20 cellular contexts compared by ENCODE assay signal in the genomic region with DNA sequence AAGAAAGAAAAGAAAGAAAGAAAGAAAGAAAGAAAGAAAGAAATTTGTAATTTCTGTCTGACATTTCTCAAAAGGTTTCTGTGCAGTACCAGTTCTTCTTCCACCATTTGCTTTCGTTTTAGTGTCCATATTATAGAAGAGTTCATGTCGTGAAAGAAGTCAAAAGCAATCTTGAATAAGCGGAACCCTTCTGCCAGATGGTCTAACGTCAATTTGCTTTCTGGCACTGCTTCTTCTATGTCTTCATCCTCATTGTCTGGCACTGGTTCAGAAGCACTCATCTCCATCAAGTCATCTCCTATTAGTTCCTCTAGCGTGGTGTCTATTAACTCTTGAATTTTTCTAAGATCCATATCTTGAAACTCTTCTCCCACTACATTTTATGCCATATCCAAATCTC.
"Had no signal": no experiment of that assay in that cellular context is flagged by ENCODE, and none has a peak within 500 bp of the region (broad histone marks: within the 10 kb centered on the region; RNA-seq: fewer than 3 reads in every experiment).

No MANE protein-coding gene starts in this region.

- H3K4me1 ChIP-seq: esophagus squamous epithelium, psoas muscle, right lobe of liver, suprapubic skin, thyroid gland, upper lobe of right lung, vagina had no signal

- H3K4me1 Mint-ChIP-seq: naive thymus-derived CD8-positive, alpha-beta T cell; stimulated activated effector memory CD8-positive, alpha-beta T cell treated with anti-CD3 and anti-CD28 coated beads, Interleukin-12 subunit alpha, Interleukin-12 subunit beta, amount 100 ng/mL, for 72 hours had no signal

- H3K36me3 ChIP-seq: esophagus squamous epithelium, heart left ventricle, neutrophil, right lobe of liver, suprapubic skin, thyroid gland, upper lobe of right lung, vagina had no signal

- ATAC-seq: heart left ventricle; mucosa of descending colon; naive thymus-derived CD8-positive, alpha-beta T cell; psoas muscle; right lobe of liver; stimulated activated effector memory CD8-positive, alpha-beta T cell treated with anti-CD3 and anti-CD28 coated beads, Interleukin-12 subunit alpha, Interleukin-12 subunit beta, amount 100 ng/mL, for 72 hours; stimulated activated naive CD8-positive, alpha-beta T cell treated with anti-CD3 and anti-CD28 coated beads, Interleukin-15, Interleukin-2, amounts not matched to agents 100 U/mL and 50 U/mL, for 24 hours had no signal

- DNase-seq: dermis blood vessel endothelial cell; esophagus squamous epithelium; heart left ventricle; hippocampal formation; kidney glomerular epithelial cell; mammary epithelial cell; mucosa of descending colon; naive thymus-derived CD8-positive, alpha-beta T cell; psoas muscle; retina; right lobe of liver; stimulated activated CD4-positive, alpha-beta T cell treated with anti-CD3 and anti-CD28 coated beads, Interleukin-4, amount 100 ng/mL, for 1 hour; stimulated activated CD8-positive, alpha-beta memory T cell treated with anti-CD3 and anti-CD28 coated beads, Interleukin-4, amount 100 ng/mL, for 48 hours; stimulated activated naive CD8-positive, alpha-beta T cell treated with anti-CD3 and anti-CD28 coated beads, Interleukin-15, Interleukin-2, amounts not matched to agents 100 U/mL and 50 U/mL, for 24 hours; thyroid gland; upper lobe of right lung had no signal

- H3K4me3 ChIP-seq: esophagus squamous epithelium, heart left ventricle, mucosa of descending colon, psoas muscle, right lobe of liver, suprapubic skin, thyroid gland, upper lobe of right lung, vagina had no signal

- H3K27ac Mint-ChIP-seq: naive thymus-derived CD8-positive, alpha-beta T cell; stimulated activated effector memory CD8-positive, alpha-beta T cell treated with anti-CD3 and anti-CD28 coated beads, Interleukin-12 subunit alpha, Interleukin-12 subunit beta, amount 100 ng/mL, for 72 hours had no signal

- H3K27me3 Mint-ChIP-seq: naive thymus-derived CD8-positive, alpha-beta T cell had no signal

- H3K27ac ChIP-seq: esophagus squamous epithelium, neutrophil, psoas muscle, right lobe of liver, suprapubic skin, thyroid gland, upper lobe of right lung, vagina had no signal

- H3K36me3 Mint-ChIP-seq: naive thymus-derived CD8-positive, alpha-beta T cell; stimulated activated effector memory CD8-positive, alpha-beta T cell treated with anti-CD3 and anti-CD28 coated beads, Interleukin-12 subunit alpha, Interleukin-12 subunit beta, amount 100 ng/mL, for 72 hours had no signal

- H3K9me3 ChIP-seq: esophagus squamous epithelium, neutrophil, psoas muscle, right lobe of liver, suprapubic skin, thyroid gland, upper lobe of right lung, vagina had no signal

- H3K27me3 ChIP-seq: esophagus squamous epithelium, heart left ventricle, neutrophil, right lobe of liver, suprapubic skin, thyroid gland, upper lobe of right lung, vagina had no signal

- H3K4me3 Mint-ChIP-seq: naive thymus-derived CD8-positive, alpha-beta T cell; stimulated activated effector memory CD8-positive, alpha-beta T cell treated with anti-CD3 and anti-CD28 coated beads, Interleukin-12 subunit alpha, Interleukin-12 subunit beta, amount 100 ng/mL, for 72 hours had no signal
